15 cellular contexts compared by ENCODE assay signal in the genomic region with DNA sequence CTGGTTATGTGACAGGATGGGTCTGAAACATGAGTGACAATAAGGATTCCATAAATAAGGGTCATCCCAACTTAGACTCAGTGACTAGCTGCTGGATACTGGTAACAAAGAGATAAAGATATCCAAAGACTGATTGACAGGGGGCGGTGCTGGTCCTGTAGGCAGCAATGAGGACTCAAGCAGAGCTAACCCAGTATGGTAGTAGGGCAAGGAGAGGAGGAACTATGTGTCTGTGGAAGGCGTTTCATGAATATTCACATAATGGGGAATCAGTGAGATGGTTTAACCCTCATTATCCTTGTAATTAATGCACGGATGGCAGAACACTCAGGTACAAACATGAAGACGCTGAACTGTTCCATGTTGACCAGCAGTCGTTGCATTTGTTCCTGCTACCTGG.
"Had no signal": no experiment of that assay in that cellular context is flagged by ENCODE, and none has a peak within 500 bp of the region (broad histone marks: within the 10 kb centered on the region; RNA-seq: fewer than 3 reads in every experiment).

No MANE protein-coding gene starts in this region.

- H3K4me2 ChIP-seq: smooth muscle cell had no signal

- H3K4me3 ChIP-seq: ascending aorta, cardiac muscle cell, colonic mucosa, heart left ventricle, left lung, SK-N-MC, smooth muscle cell, upper lobe of right lung had no signal

- ATAC-seq: heart left ventricle, left lung, right cardiac atrium, T-cell, upper lobe of right lung had no signal

- H3K4me3 Mint-ChIP-seq: T-cell had no signal

- H3K9me3 Mint-ChIP-seq: T-cell had no signal

- H3K4me1 ChIP-seq: colonic mucosa had no signal

- DNase-seq: activated CD4-positive, alpha-beta T cell treated with anti-CD3 and anti-CD28 coated beads for 4 hours; activated effector memory CD4-positive, alpha-beta T cell treated with Interleukin-2 at 50 U/mL for 16 hours; colonic mucosa; foreskin melanocyte; heart left ventricle; left lung; mesendoderm; right cardiac atrium; T-cell; upper lobe of right lung; WERI-Rb-1 had no signal

- H3K27ac ChIP-seq: cardiac muscle cell, colonic mucosa, left lung, SK-N-MC, upper lobe of right lung, WERI-Rb-1 had no signal

- H3K9me3 ChIP-seq: ascending aorta, colonic mucosa, heart left ventricle, left lung, upper lobe of right lung had no signal

- H3K27me3 ChIP-seq: ascending aorta, cardiac muscle cell, colonic mucosa, heart left ventricle, left lung, upper lobe of right lung had no signal

- H3K27me3 Mint-ChIP-seq: T-cell had no signal
